Comparison of ENCODE assay signal across 27 cellular contexts in genomic region chr12:7387289-7387688, GRCh38. TPM values are rescaled to one million over a fixed set of nuclear protein-coding genes. Genes with fewer than 3 reads are reported as not detected.
"Had no signal": no experiment of that assay in that cellular context is flagged by ENCODE, and none has a peak within 500 bp of the region (broad histone marks: within the 10 kb centered on the region; RNA-seq: fewer than 3 reads in every experiment).

No MANE protein-coding gene starts in this region.

- H3K4me1 ChIP-seq: esophagus muscularis mucosa, prostate gland, right atrium auricular region, stomach, thyroid gland, vagina had no signal

- H3K27me3 ChIP-seq: esophagus muscularis mucosa, right atrium auricular region, stomach, thyroid gland, vagina had no signal

- ATAC-seq: left lobe of liver; mucosa of descending colon; sciatic nerve; stimulated activated effector memory CD8-positive, alpha-beta T cell treated with anti-CD3 and anti-CD28 coated beads, Interleukin-12 subunit alpha, Interleukin-12 subunit beta, amount 100 ng/mL, for 72 hours had no signal

- H3K36me3 ChIP-seq: esophagus muscularis mucosa, prostate gland, right atrium auricular region, stomach, thyroid gland, vagina had no signal

- DNase-seq: cortex of kidney; dorsolateral prefrontal cortex; effector CD4-positive, alpha-beta T cell; hypothalamus; immature natural killer cell; islet precursor cell; mesenchymal stem cell; mucosa of descending colon; naive B cell; nephron progenitor cell; nucleus accumbens; stimulated activated CD4-positive, alpha-beta T cell treated with anti-CD3 and anti-CD28 coated beads, Interleukin-2, amount 100 ng/mL, for 24 hours; stimulated activated CD4-positive, alpha-beta T cell treated with anti-CD3 and anti-CD28 coated beads, Interleukin-4, amount 100 ng/mL, for 24 hours; stimulated activated naive CD4-positive, alpha-beta T cell treated with Interleukin-2 at 50 U/mL for 16 hours; stomach; thyroid gland; trophoblast cell had no signal

- H3K4me3 ChIP-seq: dorsolateral prefrontal cortex, esophagus muscularis mucosa, lung, mucosa of descending colon, prostate gland, right atrium auricular region, stomach, thyroid gland, vagina had no signal

- H3K4me1 Mint-ChIP-seq: immature natural killer cell; mesothelial cell of epicardium; naive B cell; nephron progenitor cell; stimulated activated effector memory CD8-positive, alpha-beta T cell treated with anti-CD3 and anti-CD28 coated beads, Interleukin-12 subunit alpha, Interleukin-12 subunit beta, amount 100 ng/mL, for 72 hours had no signal

- H3K36me3 Mint-ChIP-seq: mesothelial cell of epicardium; stimulated activated effector memory CD8-positive, alpha-beta T cell treated with anti-CD3 and anti-CD28 coated beads, Interleukin-12 subunit alpha, Interleukin-12 subunit beta, amount 100 ng/mL, for 72 hours had no signal

- H3K9me3 ChIP-seq: mucosa of descending colon, prostate gland, thyroid gland, vagina had no signal

- H3K4me3 Mint-ChIP-seq: immature natural killer cell; mesothelial cell of epicardium; naive B cell; nephron progenitor cell; stimulated activated effector memory CD8-positive, alpha-beta T cell treated with anti-CD3 and anti-CD28 coated beads, Interleukin-12 subunit alpha, Interleukin-12 subunit beta, amount 100 ng/mL, for 72 hours had no signal

- H3K27ac ChIP-seq: dorsolateral prefrontal cortex, epithelial cell of prostate, esophagus muscularis mucosa, prostate gland, right atrium auricular region, stomach, thyroid gland, vagina had no signal

- H3K27ac Mint-ChIP-seq: immature natural killer cell; mesothelial cell of epicardium; naive B cell; nephron progenitor cell; stimulated activated effector memory CD8-positive, alpha-beta T cell treated with anti-CD3 and anti-CD28 coated beads, Interleukin-12 subunit alpha, Interleukin-12 subunit beta, amount 100 ng/mL, for 72 hours had no signal

RNA-seq across cellular contexts. Expression of gene CD163L1, which starts 56.7 kb away (rescaled TPM):
- polyA plus RNA-seq: immature natural killer cell had no signal
